Comparison of ENCODE assay signal across 16 cellular contexts in genomic region chr9:138025417-138025816, GRCh38.
"Had no signal": no experiment of that assay in that cellular context is flagged by ENCODE, and none has a peak within 500 bp of the region (broad histone marks: within the 10 kb centered on the region; RNA-seq: fewer than 3 reads in every experiment).

No MANE protein-coding gene starts in this region.

- H3K36me3 Mint-ChIP-seq: mesothelial cell of epicardium had no signal

- H3K27ac Mint-ChIP-seq: activated CD4-positive, alpha-beta T cell treated with anti-CD3 and anti-CD28 coated beads, Interleukin-2, amount 10 ng/mL, durations not matched to agents 7 days and 5 days; activated CD8-positive, alpha-beta T cell treated with anti-CD3 and anti-CD28 coated beads, Interleukin-2, amount 10 ng/mL, durations not matched to agents 7 days and 5 days; activated naive CD4-positive, alpha-beta T cell treated with anti-CD3 and anti-CD28 coated beads for 36 hours; mesothelial cell of epicardium; stimulated activated naive CD8-positive, alpha-beta T cell treated with anti-CD3 and anti-CD28 coated beads, Interleukin-15, Interleukin-2, amounts not matched to agents 100 ng/mL and 50 ng/mL, for 24 hours had no signal

- H3K27ac ChIP-seq: body of pancreas, epithelial cell of prostate, foreskin keratinocyte had no signal

- ATAC-seq: activated CD8-positive, alpha-beta T cell treated with anti-CD3 and anti-CD28 coated beads, Interleukin-2, amount 10 ng/mL, durations not matched to agents 7 days and 5 days; body of pancreas; foreskin keratinocyte had no signal

- H3K9me3 ChIP-seq: body of pancreas had no signal

- DNase-seq: activated CD4-positive, alpha-beta T cell treated with anti-CD3 and anti-CD28 coated beads, Interleukin-2, amount 10 ng/mL, durations not matched to agents 7 days and 5 days; activated naive CD4-positive, alpha-beta T cell treated with anti-CD3 and anti-CD28 coated beads for 36 hours; caudate nucleus; foreskin keratinocyte; hypothalamus; islet precursor cell; occipital lobe; retina; stimulated activated CD4-positive, alpha-beta T cell treated with anti-CD3 and anti-CD28 coated beads, Interleukin-12 subunit alpha, Interleukin-12 subunit beta, amount 100 ng/mL, for 4 hours; stimulated activated CD4-positive, alpha-beta T cell treated with anti-CD3 and anti-CD28 coated beads, Interleukin-2, amount 100 ng/mL, for 24 hours; T-helper 1 cell had no signal

- H3K9me3 Mint-ChIP-seq: activated CD4-positive, alpha-beta T cell treated with anti-CD3 and anti-CD28 coated beads, Interleukin-2, amount 10 ng/mL, durations not matched to agents 7 days and 5 days; activated naive CD4-positive, alpha-beta T cell treated with anti-CD3 and anti-CD28 coated beads for 36 hours; stimulated activated naive CD8-positive, alpha-beta T cell treated with anti-CD3 and anti-CD28 coated beads, Interleukin-15, Interleukin-2, amounts not matched to agents 100 ng/mL and 50 ng/mL, for 24 hours had no signal

- H3K4me1 ChIP-seq: foreskin keratinocyte had no signal

- H3K4me1 Mint-ChIP-seq: activated CD4-positive, alpha-beta T cell treated with anti-CD3 and anti-CD28 coated beads, Interleukin-2, amount 10 ng/mL, durations not matched to agents 7 days and 5 days; mesothelial cell of epicardium had no signal

- H3K4me3 Mint-ChIP-seq: activated CD4-positive, alpha-beta T cell treated with anti-CD3 and anti-CD28 coated beads, Interleukin-2, amount 10 ng/mL, durations not matched to agents 7 days and 5 days; activated CD8-positive, alpha-beta T cell treated with anti-CD3 and anti-CD28 coated beads, Interleukin-2, amount 10 ng/mL, durations not matched to agents 7 days and 5 days; activated naive CD4-positive, alpha-beta T cell treated with anti-CD3 and anti-CD28 coated beads for 36 hours; mesothelial cell of epicardium; stimulated activated naive CD8-positive, alpha-beta T cell treated with anti-CD3 and anti-CD28 coated beads, Interleukin-15, Interleukin-2, amounts not matched to agents 100 ng/mL and 50 ng/mL, for 24 hours had no signal

- H3K4me3 ChIP-seq: body of pancreas had no signal
